ENCODE assay signal across 1 cellular context in genomic region chr19:45090034-45090433, GRCh38.
TF ChIP-seq lines count a peak whose summit lies in the region.

No MANE protein-coding gene starts in this region.

TF ChIP-seq in K562, 482 proteins besides CTCF, POLR2A, EP300 and RAD21:
- TF ChIP-seq SIX5 (IDR thresholded peaks at IDR 0.05; ENCODE audit: borderline replicate concordance in 1 of 2, insufficient read depth in 1 of 2, low read depth in 1 of 2, low read length in 2 of 2) (no peak), RBFOX2 (IDR thresholded peaks at IDR 0.05; ENCODE audit: low read depth, low read length) (0 out of 2 replicates have a peak, but pooled peaks have one; percentile 21)
